ENCODE assay signal across 8 cellular contexts in genomic region chrX:145405012-145405411, GRCh38.
A peak's percentile ranks its signal among the peaks of the same experiment; 100 is the strongest.
DNase-seq lines count a peak whose midpoint lies in the region; ATAC-seq lines count a peak whose summit lies in the region.

No MANE protein-coding gene starts in this region.

- DNase-seq in activated naive CD8-positive, alpha-beta T cell treated with anti-CD3 and anti-CD28 coated beads, Interleukin-2, amount 50 U/mL, for 24 hours: peak; percentile 4
- no peak for DNase-seq in activated naive CD8-positive, alpha-beta T cell treated with anti-CD3 and anti-CD28 coated beads for 36 hours
- peak; percentile 53 for DNase-seq in SK-MEL-5 (ENCODE audit: low read depth, low spot score)
- peak; percentile 5 for DNase-seq in hepatic stellate cell (ENCODE audit: low spot score)
- DNase-seq in effector memory CD4-positive, alpha-beta T cell: no peak

- H3K4me3 Mint-ChIP-seq in activated naive CD8-positive, alpha-beta T cell treated with anti-CD3 and anti-CD28 coated beads, Interleukin-2, amount 50 U/mL, for 24 hours: no peak overlapping the region
- H3K4me3 Mint-ChIP-seq in activated naive CD8-positive, alpha-beta T cell treated with anti-CD3 and anti-CD28 coated beads for 36 hours: no peak overlapping the region

- H3K9me3 ChIP-seq in effector memory CD4-positive, alpha-beta T cell (ENCODE audit: control insufficient read depth, low read length): no peaks in the 10 kb centered on the region

- no peaks in the 10 kb centered on the region for H3K4me1 ChIP-seq in effector memory CD4-positive, alpha-beta T cell (ENCODE audit: control insufficient read depth, insufficient read depth, low read length, poor library complexity, severe bottlenecking)

- H3K36me3 Mint-ChIP-seq in activated naive CD8-positive, alpha-beta T cell treated with anti-CD3 and anti-CD28 coated beads, Interleukin-2, amount 50 U/mL, for 24 hours (ENCODE audit: low read depth): no peaks in the 10 kb centered on the region
- H3K36me3 Mint-ChIP-seq in activated naive CD8-positive, alpha-beta T cell treated with anti-CD3 and anti-CD28 coated beads for 36 hours: no peaks in the 10 kb centered on the region

- no peaks in the 10 kb centered on the region for H3K27me3 ChIP-seq in effector memory CD4-positive, alpha-beta T cell (replicated peaks; ENCODE audit: control insufficient read depth, insufficient read depth, low read length, poor library complexity, severe bottlenecking)

- H3K4me3 ChIP-seq in effector memory CD4-positive, alpha-beta T cell (ENCODE audit: insufficient read depth, low read depth, low read length, poor library complexity, severe bottlenecking): no peak overlapping the region

- no peaks in the 10 kb centered on the region for H3K36me3 ChIP-seq in effector memory CD4-positive, alpha-beta T cell (ENCODE audit: control insufficient read depth, insufficient read depth, low read length)

- no peak overlapping the region for H3K27ac ChIP-seq in effector memory CD4-positive, alpha-beta T cell (ENCODE audit: insufficient read depth, low read length, poor library complexity, severe bottlenecking)

- H3K9me3 Mint-ChIP-seq in activated naive CD8-positive, alpha-beta T cell treated with anti-CD3 and anti-CD28 coated beads, Interleukin-2, amount 50 U/mL, for 24 hours: no peaks in the 10 kb centered on the region
- H3K9me3 Mint-ChIP-seq in activated naive CD8-positive, alpha-beta T cell treated with anti-CD3 and anti-CD28 coated beads for 36 hours: no peaks in the 10 kb centered on the region

- H3K27ac Mint-ChIP-seq in activated naive CD8-positive, alpha-beta T cell treated with anti-CD3 and anti-CD28 coated beads, Interleukin-2, amount 50 U/mL, for 24 hours: no peak overlapping the region
- no peak overlapping the region for H3K27ac Mint-ChIP-seq in activated naive CD8-positive, alpha-beta T cell treated with anti-CD3 and anti-CD28 coated beads for 36 hours

- in situ Hi-C loops in SK-MEL-5 (cut with HindIII; ENCODE audit: low pct_unique_long_range_greater_than_20kb, low sequenced_read_pairs): no loop called here

- H3K27me3 Mint-ChIP-seq in activated naive CD8-positive, alpha-beta T cell treated with anti-CD3 and anti-CD28 coated beads, Interleukin-2, amount 50 U/mL, for 24 hours: no peaks in the 10 kb centered on the region
- H3K27me3 Mint-ChIP-seq in activated naive CD8-positive, alpha-beta T cell treated with anti-CD3 and anti-CD28 coated beads for 36 hours: no peaks in the 10 kb centered on the region

- no peak for ATAC-seq in activated naive CD8-positive, alpha-beta T cell treated with anti-CD3 and anti-CD28 coated beads, Interleukin-2, amount 50 U/mL, for 24 hours
- ATAC-seq in HG02678 (IDR thresholded peaks at IDR 0.05; ENCODE audit: unreplicated experiment): peak; percentile 59
- ATAC-seq in HG03175 (IDR thresholded peaks at IDR 0.05; ENCODE audit: unreplicated experiment): no peak
- ATAC-seq in HG03196 (IDR thresholded peaks at IDR 0.05; ENCODE audit: unreplicated experiment): no peak

- H3K4me1 Mint-ChIP-seq in activated naive CD8-positive, alpha-beta T cell treated with anti-CD3 and anti-CD28 coated beads, Interleukin-2, amount 50 U/mL, for 24 hours: no peaks in the 10 kb centered on the region
- no peaks in the 10 kb centered on the region for H3K4me1 Mint-ChIP-seq in activated naive CD8-positive, alpha-beta T cell treated with anti-CD3 and anti-CD28 coated beads for 36 hours

Comparison
In these comparisons a context has a peak if more than half of its experiments do, and no peak if none do; other contexts are left out.
1. DNase-seq: peak in activated naive CD8-positive, alpha-beta T cell treated with anti-CD3 and anti-CD28 coated beads, Interleukin-2, amount 50 U/mL, for 24 hours (single experiment), SK-MEL-5 (single experiment) and hepatic stellate cell (single experiment); none in activated naive CD8-positive, alpha-beta T cell treated with anti-CD3 and anti-CD28 coated beads for 36 hours (single experiment) and effector memory CD4-positive, alpha-beta T cell (0 of 3).